Comparison of ENCODE assay signal across 12 cellular contexts in genomic region chr17:39923836-39924690, GRCh38. TPM values are rescaled to one million over a fixed set of nuclear protein-coding genes. Genes with fewer than 3 reads are reported as not detected.
DNase-seq lines count a peak whose midpoint lies in the region; ATAC-seq and TF ChIP-seq lines count a peak whose summit lies in the region.
"Had no signal": no experiment of that assay in that cellular context is flagged by ENCODE, and none has a peak within 500 bp of the region (broad histone marks: within the 10 kb centered on the region; RNA-seq: fewer than 3 reads in every experiment).

No MANE protein-coding gene starts in this region.

- no peak overlapping the region for H3K4me3 ChIP-seq in BLaER1 treated with 17β-estradiol and CSF1 and Interleukin-3, amounts not matched to agents 10 nM and 100 nM
- H3K4me3 ChIP-seq in adipocyte (ENCODE audit: low read length) (peak overlapping the region; percentile 17), right lobe of liver (peak overlapping the region in 2 of 3 donors; percentile 28 to 84), heart right ventricle (no peak overlapping the region)
- H3K4me3 ChIP-seq: testis had no signal

- peak; percentile 33 for TF ChIP-seq POLR2A in right lobe of liver (IDR thresholded peaks at IDR 0.05)

- H3K27me3 Mint-ChIP-seq in HFFc6 (ENCODE audit: insufficient read depth): no peaks in the 10 kb centered on the region

- H3K27ac Mint-ChIP-seq in HFFc6: peak overlapping the region; percentile 79

- no peaks in the 10 kb centered on the region; the same call in 1 of the 2 replicates for H3K36me3 Mint-ChIP-seq in HFFc6 (ENCODE audit: low read depth)

- H3K27me3 ChIP-seq in BLaER1 treated with 17β-estradiol and CSF1 and Interleukin-3, amounts not matched to agents 10 nM and 100 nM: no peaks in the 10 kb centered on the region
- H3K27me3 ChIP-seq in adipocyte (replicated peaks; ENCODE audit: control insufficient read depth, insufficient read depth, low read length) (no peaks in the 10 kb centered on the region), right lobe of liver (no peaks in the 10 kb centered on the region), heart right ventricle (no peaks in the 10 kb centered on the region)
- H3K27me3 ChIP-seq: testis had no signal

- H3K9ac ChIP-seq in BLaER1 treated with 17β-estradiol and CSF1 and Interleukin-3, amounts not matched to agents 10 nM and 100 nM: peak overlapping the region in 7 of 11 experiments; percentile 21 to 91 (median 86); a peak in 9 of 22 replicates
- H3K9ac ChIP-seq in adipocyte (ENCODE audit: low read length): peak overlapping the region; percentile 36

- peak overlapping the region; percentile 49 for H3K4me3 Mint-ChIP-seq in HFFc6

- H3K4me1 ChIP-seq in BLaER1 treated with 17β-estradiol and CSF1 and Interleukin-3, amounts not matched to agents 10 nM and 100 nM: peaks cover 84 to 89% (median 87%) of the 10 kb centered on the region in 10 experiments
- H3K4me1 ChIP-seq in adipocyte (ENCODE audit: control insufficient read depth, insufficient read depth, low read length): peaks cover 58% of the 10 kb centered on the region
- H3K4me1 ChIP-seq in right lobe of liver: peaks cover 0 to 66% (median 38%) of the 10 kb centered on the region in 4 donors
- H3K4me1 ChIP-seq in heart right ventricle: peaks cover 6 to 69% (median 45%) of the 10 kb centered on the region in 9 donors

- peak overlapping the region; percentile 96 to 100 (median 98) for H3K4me2 ChIP-seq in BLaER1 treated with 17β-estradiol and CSF1 and Interleukin-3, amounts not matched to agents 10 nM and 100 nM

- peaks cover 26 to 38% (median 31%) of the 10 kb centered on the region in 11 experiments for H3K36me3 ChIP-seq in BLaER1 treated with 17β-estradiol and CSF1 and Interleukin-3, amounts not matched to agents 10 nM and 100 nM
- H3K36me3 ChIP-seq in adipocyte (ENCODE audit: control insufficient read depth, insufficient read depth, low read length, severe bottlenecking) (peaks cover 45% of the 10 kb centered on the region), right lobe of liver (peaks cover 0 to 29% (median 15%) of the 10 kb centered on the region in 4 donors), heart right ventricle (peaks cover 0 to 48% (median 26%) of the 10 kb centered on the region in 9 donors)

- peaks cover 11 to 45% (median 32%) of the 10 kb centered on the region in 11 experiments; a peak in 18 of 22 replicates for H4K20me1 ChIP-seq in BLaER1 treated with 17β-estradiol and CSF1 and Interleukin-3, amounts not matched to agents 10 nM and 100 nM

- intact Hi-C loops in right lobe of liver (cut with DNase I) (no loop called here), heart right ventricle (cut with DNase I) (loop anchor here in 2 of 10 donors (5.0 kb wide), 2 partner anchors 33 to 38 kb away; partner anchors contain the start of gene GSDMA (in 1 of the 2))

- no peaks in the 10 kb centered on the region for H3K9me3 ChIP-seq in BLaER1 treated with 17β-estradiol and CSF1 and Interleukin-3, amounts not matched to agents 10 nM and 100 nM (replicated peaks in 1 of 11)
- no peaks in the 10 kb centered on the region for H3K9me3 ChIP-seq in adipocyte (ENCODE audit: control insufficient read depth, low read length)
- no peaks in the 10 kb centered on the region for H3K9me3 ChIP-seq in right lobe of liver
- no peaks in the 10 kb centered on the region for H3K9me3 ChIP-seq in heart right ventricle
- H3K9me3 ChIP-seq: testis had no signal

- DNase-seq in HFFc6 (no peak), adipocyte (ENCODE audit: low read depth) (no peak), right lobe of liver (peak; percentile 88 to 93 (median 90)), AML-193 (lab: John Stamatoyannopoulos, UW) (no peak), heart right ventricle (no peak), NCI-H1417 treated with DMSO at 0.1 percent for 48 hours (lab: John Stamatoyannopoulos, UW) (no peak)
- DNase-seq: amniotic stem cell, testis had no signal

- 20% methylated on average over 4 of the region's 17 CpGs for WGBS in right lobe of liver (ENCODE audit: insufficient coverage, low coverage, low lambda C conversion rate, missing lambda C conversion rate)
- 73 to 74% methylated on average over 17 of the region's 17 CpGs for WGBS in heart right ventricle, 2 donors

- peaks cover 44% of the 10 kb centered on the region for H3K4me1 Mint-ChIP-seq in HFFc6 (ENCODE audit: low read depth)

- ATAC-seq in right lobe of liver: peak; percentile 41 to 58 (median 46)
- ATAC-seq in GM18870 (IDR thresholded peaks at IDR 0.05; ENCODE audit: unreplicated experiment): no peak
- ATAC-seq in heart right ventricle: no peak
- ATAC-seq: Right ventricle myocardium inferior, sciatic nerve had no signal

- TF ChIP-seq CTCF in HFFc6 (IDR thresholded peaks at IDR 0.05) (no peak), right lobe of liver (IDR thresholded peaks at IDR 0.05) (no peak), heart right ventricle (IDR thresholded peaks at IDR 0.05) (peak in 3 of 9 donors; percentile 6 to 20 (median 12))

- H3K27ac ChIP-seq in BLaER1 treated with 17β-estradiol and CSF1 and Interleukin-3, amounts not matched to agents 10 nM and 100 nM: peak overlapping the region in 7 of 11 experiments; percentile 31 to 82 (median 41); a peak in 11 of 22 replicates
- H3K27ac ChIP-seq in right lobe of liver (peak overlapping the region; percentile 89 to 98 (median 95)), heart right ventricle (peak overlapping the region in 4 of 10 donors; percentile 4 to 85 (median 15))
- H3K27ac ChIP-seq: testis had no signal

- H3K9me3 Mint-ChIP-seq in HFFc6: no peaks in the 10 kb centered on the region

RNA-seq across cellular contexts. Expression of gene ORMDL3, which starts 3.3 kb away (rescaled TPM):
- 10 to 100 TPM; 39.0 to 63.9 (median 49.9) TPM for total RNA-seq in HFFc6 (2021; fragmentation: NEBNext Ultra II Directional; extraction: Animal tissue kit (Norgen Biotek cat#: 25700))
- total RNA-seq in right lobe of liver: 100 to 1,000 TPM; 105 to 174 (median 128) TPM
- total RNA-seq in heart right ventricle: 10 to 100 TPM; 33.5 to 94.3 (median 66.8) TPM
- polyA plus RNA-seq in heart right ventricle: 10 to 100 TPM; 51.4 to 56.3 TPM

RNA-seq across cellular contexts. Expression of gene LRRC3C, which starts 3.5 kb away (rescaled TPM):
- total RNA-seq in HFFc6 (2021; fragmentation: NEBNext Ultra II Directional; extraction: Animal tissue kit (Norgen Biotek cat#: 25700)): not detected
- not detected for total RNA-seq in right lobe of liver
- not detected for total RNA-seq in heart right ventricle
- not detected for polyA plus RNA-seq in heart right ventricle
- total RNA-seq: Right ventricle myocardium inferior, sciatic nerve had no signal

RNA-seq across cellular contexts. Expression of gene GSDMB, which starts 5.6 kb away (rescaled TPM):
- 1 to 10 TPM; 1.4 to 3.1 (median 2.3) TPM for total RNA-seq in HFFc6 (2021; fragmentation: NEBNext Ultra II Directional; extraction: Animal tissue kit (Norgen Biotek cat#: 25700))
- total RNA-seq in right lobe of liver: 10 to 100 TPM in 3 of 6 experiments, 1 to 10 TPM in 3; 4.7 to 40.8 (median 18.8) TPM
- total RNA-seq in heart right ventricle: 1 to 10 TPM in 9 of 10 donors, under 1 TPM in 1; 0.72 to 4.6 (median 2.5) TPM
- polyA plus RNA-seq in heart right ventricle: 10 to 100 TPM in 1 of 2 donors, 1 to 10 TPM in 1; 2.1 to 11.9 TPM

RNA-seq across cellular contexts. Expression of gene GSDMA, which starts 38.7 kb away (rescaled TPM):
- total RNA-seq in HFFc6 (2021; fragmentation: NEBNext Ultra II Directional; extraction: Animal tissue kit (Norgen Biotek cat#: 25700)): under 1 TPM; 0.11 to 0.43 (median 0.36) TPM
- total RNA-seq in right lobe of liver: under 1 TPM in 2 of 6 experiments, not detected in 4; 0.42 to 0.99 TPM
- 1 to 10 TPM in 1 of 10 donors, under 1 TPM in 4, not detected in 5; 0.15 to 1.3 (median 0.57) TPM for total RNA-seq in heart right ventricle
- polyA plus RNA-seq in heart right ventricle: under 1 TPM in 1 of 2 donors, not detected in 1; 0.06 TPM

RNA-seq across cellular contexts. Expression of gene ZPBP2, which starts 56.1 kb away (rescaled TPM):
- total RNA-seq in HFFc6 (2021; fragmentation: NEBNext Ultra II Directional; extraction: Animal tissue kit (Norgen Biotek cat#: 25700)): not detected
- total RNA-seq in right lobe of liver (not detected), heart right ventricle (not detected)
- polyA plus RNA-seq in heart right ventricle: not detected
- total RNA-seq: Right ventricle myocardium inferior, sciatic nerve had no signal

Comparison
In these comparisons a context has a peak if more than half of its experiments do, and no peak if none do; other contexts are left out.
1. H3K4me3 ChIP-seq: peak in adipocyte (single experiment) and right lobe of liver (2 of 3); none in BLaER1 treated with 17β-estradiol and CSF1 and Interleukin-3, amounts not matched to agents 10 nM and 100 nM (0 of 10) and heart right ventricle (0 of 10).
2. DNase-seq: peak in right lobe of liver (3 of 3); none in HFFc6 (single experiment), adipocyte (single experiment), AML-193 (0 of 2), heart right ventricle (0 of 2) and NCI-H1417 treated with DMSO at 0.1 percent for 48 hours (single experiment).
3. ATAC-seq: peak in right lobe of liver (4 of 4); none in GM18870 (single experiment) and heart right ventricle (0 of 8).